Comparison of ENCODE assay signal across 16 cellular contexts in genomic region chr2:110770308-110770695, GRCh38. TPM values are rescaled to one million over a fixed set of nuclear protein-coding genes. Genes with fewer than 3 reads are reported as not detected.
DNase-seq lines count a peak whose midpoint lies in the region; ATAC-seq and TF ChIP-seq lines count a peak whose summit lies in the region.
"Had no signal": no experiment of that assay in that cellular context is flagged by ENCODE, and none has a peak within 500 bp of the region (broad histone marks: within the 10 kb centered on the region; RNA-seq: fewer than 3 reads in every experiment).

No MANE protein-coding gene starts in this region.

- WGBS in gastroesophageal sphincter (ENCODE audit: low coverage in 1 of 2), 2 donors, result 16 to 39% methylated on average over 8 of the region's 8 CpGs

- H3K9me3 ChIP-seq in gastroesophageal sphincter, result no peaks in the 10 kb centered on the region

- H2AFZ ChIP-seq in ACC112 (ENCODE audit: low read length, unreplicated experiment), result no peak overlapping the region

- no peak for TF ChIP-seq POLR2A in gastroesophageal sphincter (IDR thresholded peaks at IDR 0.05)

- H3K27me3 ChIP-seq in ACC112 (ENCODE audit: insufficient read depth, low read length) (peaks cover 92% of the 10 kb centered on the region), gastroesophageal sphincter (no peaks in the 10 kb centered on the region)

- H3K79me2 ChIP-seq in ACC112 (ENCODE audit: control insufficient read depth, insufficient read depth, low read length, unreplicated experiment), result no peaks in the 10 kb centered on the region

- DNase-seq in NCI-H1092 (lab: John Stamatoyannopoulos, UW) (peak; percentile 75), NCI-H510A treated with DMSO at 0.1 percent for 48 hours (lab: John Stamatoyannopoulos, UW) (peak; percentile 83), left ventricle myocardium superior (peak; percentile 63), HPDE6-E6E7 (ENCODE audit: extremely low spot score) (no peak), NCI-H226 (no peak)
- DNase-seq: activated CD4-positive, alpha-beta T cell treated with anti-CD3 and anti-CD28 coated beads for 48 hours; aorta; immature natural killer cell; stimulated activated CD4-positive, alpha-beta T cell treated with anti-CD3 and anti-CD28 coated beads, Interleukin-4, amount 100 ng/mL, for 24 hours; T-helper 1 cell had no signal

- no peak for TF ChIP-seq CTCF in gastroesophageal sphincter (IDR thresholded peaks at IDR 0.05)

- no peak overlapping the region for H3K27ac ChIP-seq in ACC112 (ENCODE audit: low read depth, low read length)
- H3K27ac ChIP-seq in gastroesophageal sphincter, result peak overlapping the region in 2 of 4 donors; percentile 43 to 48

- ATAC-seq in left ventricle myocardium superior (peak; percentile 53), GM18868 (IDR thresholded peaks at IDR 0.05; ENCODE audit: unreplicated experiment) (no peak), gastroesophageal sphincter (no peak)
- ATAC-seq: stimulated activated memory B cell treated with anti-CD40 and anti-IgM and Interleukin-4, amounts not matched to agents 10 μg/mL and 1 μg/mL and 100 μg/mL, for 72 hours had no signal

- H3K4me3 ChIP-seq in ACC112 (ENCODE audit: low read depth, low read length), result 0 out of 2 replicates have a peak overlapping the region, but pooled peaks have one; percentile 40
- no peak overlapping the region for H3K4me3 ChIP-seq in gastroesophageal sphincter

- intact Hi-C loops in left ventricle myocardium superior (cut with micrococcal nuclease), result no loop called here

- H3K36me3 ChIP-seq in ACC112 (ENCODE audit: insufficient read depth, low read length), result no peaks in the 10 kb centered on the region
- H3K36me3 ChIP-seq in gastroesophageal sphincter, result no peaks in the 10 kb centered on the region

- peaks cover 5% of the 10 kb centered on the region for H3K4me1 ChIP-seq in ACC112 (ENCODE audit: control insufficient read depth, insufficient read depth, low read length, unreplicated experiment)
- peaks cover 0 to 45% (median 12%) of the 10 kb centered on the region in 3 donors for H3K4me1 ChIP-seq in gastroesophageal sphincter

- TF ChIP-seq EP300 in gastroesophageal sphincter (IDR thresholded peaks at IDR 0.05), result no peak

RNA-seq across cellular contexts. Expression of gene ACOXL, which starts 37.9 kb away (rescaled TPM):
- total RNA-seq in left ventricle myocardium superior (0.10 TPM), gastroesophageal sphincter (not detected)
- total RNA-seq: aorta, B cell, dermis microvascular lymphatic vessel endothelial cell had no signal

Comparison
In these comparisons a context has a peak if more than half of its experiments do, and no peak if none do; other contexts are left out.
1. DNase-seq: peak in NCI-H1092 (single experiment), NCI-H510A treated with DMSO at 0.1 percent for 48 hours (single experiment) and left ventricle myocardium superior (single experiment); none in HPDE6-E6E7 (single experiment) and NCI-H226 (single experiment).